In genomic region chr2:18387479-18388206, GRCh38 we compare ENCODE assay signal across 8 cellular contexts.
A peak's percentile ranks its signal among the peaks of the same experiment; 100 is the strongest.
DNase-seq lines count a peak whose midpoint lies in the region; ATAC-seq and TF ChIP-seq lines count a peak whose summit lies in the region.

No MANE protein-coding gene starts in this region.

- ATAC-seq in DND-41 (ENCODE audit: insufficient read depth, low read depth): peak; percentile 81
- ATAC-seq in GM21529 (IDR thresholded peaks at IDR 0.05; ENCODE audit: unreplicated experiment): peak; percentile 92
- peak; percentile 94 for ATAC-seq in PC-3

- CTCF ChIA-PET in PC-3 (lab: Charles Lee): no interaction called here

- H3K4me2 ChIP-seq in DND-41 (ENCODE audit: insufficient read depth, low read length) (no peak overlapping the region), PC-3 (ENCODE audit: low read length) (no peak overlapping the region)

- H3K4me3 ChIP-seq in DND-41 (ENCODE audit: low read depth in 1 of 2, low read length in 2 of 2) (no peak overlapping the region), HUES6 (ENCODE audit: low read depth, low read length) (peak overlapping the region; percentile 32), PC-3 (ENCODE audit: low read length) (no peak overlapping the region), foreskin fibroblast (ENCODE audit: low read depth in 1 of 2, low read length in 2 of 2) (no peak overlapping the region), thyroid gland (replicated peaks in 1 of 3) (no peak overlapping the region)

- H3K27ac ChIP-seq in DND-41 (ENCODE audit: low read length) (no peak overlapping the region), HUES6 (ENCODE audit: low read depth, low read length) (no peak overlapping the region), PC-3 (ENCODE audit: low read length) (no peak overlapping the region), thyroid gland (no peak overlapping the region)

- peak; percentile 94 for TF ChIP-seq CTCF in DND-41 (IDR thresholded peaks at IDR 0.05; ENCODE audit: borderline replicate concordance, extremely low read depth, low read length, poor library complexity, severe bottlenecking)
- TF ChIP-seq CTCF in PC-3 (conservative IDR thresholded peaks at IDR 0.05; ENCODE audit: low read depth, low read length): peak; percentile 95
- TF ChIP-seq CTCF in foreskin fibroblast (IDR thresholded peaks at IDR 0.05; ENCODE audit: low read depth, low read length): peak; percentile 94
- peak; percentile 71 to 97 (median 88) for TF ChIP-seq CTCF in thyroid gland (IDR thresholded peaks at IDR 0.05)

- H3K9me3 ChIP-seq in DND-41 (ENCODE audit: insufficient read depth, low read length, severe bottlenecking) (no peaks in the 10 kb centered on the region), HUES6 (ENCODE audit: control insufficient read depth, insufficient read depth, low read depth, low read length) (no peaks in the 10 kb centered on the region), PC-3 (ENCODE audit: low read length) (no peaks in the 10 kb centered on the region), thyroid gland (no peaks in the 10 kb centered on the region)

- H3K9me2 ChIP-seq in PC-3 (replicated peaks; ENCODE audit: low read length): no peaks in the 10 kb centered on the region

- H3K36me3 ChIP-seq in DND-41 (ENCODE audit: insufficient read depth, low read length): no peaks in the 10 kb centered on the region
- H3K36me3 ChIP-seq in HUES6 (ENCODE audit: control insufficient read depth, insufficient read depth, low read length): no peaks in the 10 kb centered on the region
- no peaks in the 10 kb centered on the region for H3K36me3 ChIP-seq in PC-3 (ENCODE audit: low read depth, low read length)
- H3K36me3 ChIP-seq in thyroid gland: no peaks in the 10 kb centered on the region

- BruUV-seq in PC-3 (replicated peaks; lab: Mats Ljungman, UMichigan): no TSS peak

- H4K20me1 ChIP-seq in DND-41 (ENCODE audit: insufficient read depth, low read length) (no peaks in the 10 kb centered on the region), PC-3 (ENCODE audit: low read length) (no peaks in the 10 kb centered on the region)

- H2AFZ ChIP-seq in DND-41 (ENCODE audit: low read depth, low read length): no peak overlapping the region
- peak overlapping the region; percentile 17; the same call in 1 of the 2 replicates for H2AFZ ChIP-seq in PC-3 (ENCODE audit: low read length)

- no peaks in the 10 kb centered on the region for H3F3A ChIP-seq in PC-3 (ENCODE audit: low read length, unreplicated experiment)

- intact Hi-C loops in PC-3 (cut with micrococcal nuclease): loop anchor here (1.0 to 5.0 kb wide), 6 partner anchors 26 to 1710 kb away; no protein-coding TSS in a partner anchor
- intact Hi-C loops in thyroid gland (cut with DNase I): loop anchor here (10.0 kb wide), 1 partner anchor 533 kb away; no protein-coding TSS in a partner anchor

- no peaks in the 10 kb centered on the region for H3K4me1 ChIP-seq in DND-41 (ENCODE audit: insufficient read depth, low read length)
- no peaks in the 10 kb centered on the region for H3K4me1 ChIP-seq in HUES6 (ENCODE audit: control insufficient read depth, insufficient read depth, low read length)
- no peaks in the 10 kb centered on the region for H3K4me1 ChIP-seq in PC-3 (ENCODE audit: insufficient read depth, low read length)
- no peaks in the 10 kb centered on the region for H3K4me1 ChIP-seq in thyroid gland

- H3K79me2 ChIP-seq in DND-41 (ENCODE audit: insufficient read depth, low read length) (no peaks in the 10 kb centered on the region), PC-3 (ENCODE audit: low read length) (no peaks in the 10 kb centered on the region)

- 49 to 50% methylated on average over 15 of the region's 15 CpGs for WGBS in thyroid gland, 2 donors

- POLR2A ChIA-PET in PC-3 (lab: Charles Lee; ENCODE audit: unreplicated experiment): no interaction called here

- TF ChIP-seq POLR2A in thyroid gland (IDR thresholded peaks at IDR 0.05): no peak

- DNase-seq in DND-41 (peak; percentile 66), PC-3 (peak; percentile 88), activated T-helper 1 cell treated with Interleukin-2 at 50 U/mL for 16 hours (ENCODE audit: low read depth) (peak; percentile 17), foreskin fibroblast (peak; percentile 67 to 88), nucleus accumbens (lab: John Stamatoyannopoulos, UW) (peak in 50 of 56 donors; percentile 5 to 88 (median 51)), thyroid gland (peak; percentile 71)

- H3K9ac ChIP-seq in DND-41 (ENCODE audit: low read depth, low read length) (no peak overlapping the region), HUES6 (ENCODE audit: low read length) (no peak overlapping the region), PC-3 (ENCODE audit: low read length) (no peak overlapping the region)

- H3K27me3 ChIP-seq in DND-41 (ENCODE audit: insufficient read depth, low read length, poor library complexity) (no peaks in the 10 kb centered on the region), HUES6 (ENCODE audit: control insufficient read depth, insufficient read depth, low read length) (no peaks in the 10 kb centered on the region), PC-3 (ENCODE audit: low read length) (no peaks in the 10 kb centered on the region), thyroid gland (no peaks in the 10 kb centered on the region)

Comparison
In these comparisons a context has a peak if more than half of its experiments do, and no peak if none do; other contexts are left out.
1. DNase-seq: peak in every context shown above with its lines; median percentile 88 in PC-3; 78 in foreskin fibroblast; 71 in thyroid gland; 66 in DND-41; 51 in nucleus accumbens; 17 in activated T-helper 1 cell treated with Interleukin-2 at 50 U/mL for 16 hours.